9 cellular contexts compared by ENCODE assay signal in genomic region chr21:35102488-35103407, GRCh38. TPM values are rescaled to one million over a fixed set of nuclear protein-coding genes. Genes with fewer than 3 reads are reported as not detected.
DNase-seq lines count a peak whose midpoint lies in the region; ATAC-seq lines count a peak whose summit lies in the region.
"Had no signal": no experiment of that assay in that cellular context is flagged by ENCODE, and none has a peak within 500 bp of the region (broad histone marks: within the 10 kb centered on the region; RNA-seq: fewer than 3 reads in every experiment).

No MANE protein-coding gene starts in this region.

- no peaks in the 10 kb centered on the region for H3K36me3 ChIP-seq in thymus (ENCODE audit: control insufficient read depth, insufficient read depth)

- no peaks in the 10 kb centered on the region for H3K9me3 ChIP-seq in thymus (ENCODE audit: control insufficient read depth)

- H3K9me3 Mint-ChIP-seq in activated CD8-positive, alpha-beta memory T cell treated with anti-CD3 and anti-CD28 coated beads, Interleukin-2, amount 10 ng/mL, durations not matched to agents 7 days and 5 days (ENCODE audit: low read depth): peaks cover 1% of the 10 kb centered on the region
- peaks cover 4% of the 10 kb centered on the region for H3K9me3 Mint-ChIP-seq in activated CD4-positive, alpha-beta T cell treated with anti-CD3 and anti-CD28 coated beads, Interleukin-2, amount 10 ng/mL, durations not matched to agents 7 days and 5 days

- no peaks in the 10 kb centered on the region for H3K27me3 Mint-ChIP-seq in activated CD8-positive, alpha-beta memory T cell treated with anti-CD3 and anti-CD28 coated beads, Interleukin-2, amount 10 ng/mL, durations not matched to agents 7 days and 5 days
- no peaks in the 10 kb centered on the region for H3K27me3 Mint-ChIP-seq in activated CD4-positive, alpha-beta T cell treated with anti-CD3 and anti-CD28 coated beads, Interleukin-2, amount 10 ng/mL, durations not matched to agents 7 days and 5 days
- H3K27me3 Mint-ChIP-seq: stimulated activated naive CD8-positive, alpha-beta T cell treated with anti-CD3 and anti-CD28 coated beads, Interleukin-15, Interleukin-2, amounts not matched to agents 100 ng/mL and 50 ng/mL, for 24 hours had no signal

- CTCF ChIA-PET in activated CD8-positive, alpha-beta memory T cell treated with anti-CD3 and anti-CD28 coated beads, Interleukin-2, amount 10 ng/mL, durations not matched to agents 7 days and 5 days (lab: Charles Lee): no interaction called here
- CTCF ChIA-PET in activated CD4-positive, alpha-beta T cell treated with anti-CD3 and anti-CD28 coated beads, Interleukin-2, amount 10 ng/mL, durations not matched to agents 7 days and 5 days (lab: Charles Lee): interaction anchor here (0.6 to 0.7 kb wide), 2 partner anchors 14 to 701 kb away, joined by 3 to 6 read pairs; no protein-coding TSS in a partner anchor

- no peaks in the 10 kb centered on the region for H3K36me3 Mint-ChIP-seq in activated CD8-positive, alpha-beta memory T cell treated with anti-CD3 and anti-CD28 coated beads, Interleukin-2, amount 10 ng/mL, durations not matched to agents 7 days and 5 days
- no peaks in the 10 kb centered on the region for H3K36me3 Mint-ChIP-seq in activated CD4-positive, alpha-beta T cell treated with anti-CD3 and anti-CD28 coated beads, Interleukin-2, amount 10 ng/mL, durations not matched to agents 7 days and 5 days (ENCODE audit: low read depth)

- POLR2A ChIA-PET in activated CD4-positive, alpha-beta T cell treated with anti-CD3 and anti-CD28 coated beads, Interleukin-2, amount 10 ng/mL, durations not matched to agents 7 days and 5 days (lab: Charles Lee): interaction anchor here (0.6 kb wide), 1 partner anchor 146 kb away, joined by 4 read pairs; no protein-coding TSS in a partner anchor

- H3K4me3 Mint-ChIP-seq in activated CD8-positive, alpha-beta memory T cell treated with anti-CD3 and anti-CD28 coated beads, Interleukin-2, amount 10 ng/mL, durations not matched to agents 7 days and 5 days: no peak overlapping the region
- no peak overlapping the region for H3K4me3 Mint-ChIP-seq in activated CD4-positive, alpha-beta T cell treated with anti-CD3 and anti-CD28 coated beads, Interleukin-2, amount 10 ng/mL, durations not matched to agents 7 days and 5 days
- H3K4me3 Mint-ChIP-seq: stimulated activated naive CD8-positive, alpha-beta T cell treated with anti-CD3 and anti-CD28 coated beads, Interleukin-15, Interleukin-2, amounts not matched to agents 100 ng/mL and 50 ng/mL, for 24 hours had no signal

- H3K4me3 ChIP-seq in thymus (ENCODE audit: low read length): no peak overlapping the region

- H3K27me3 ChIP-seq in thymus (ENCODE audit: control insufficient read depth, insufficient read depth): no peaks in the 10 kb centered on the region

- peak overlapping the region; percentile 77 for H3K27ac ChIP-seq in thymus (ENCODE audit: low read depth)

- H3K27ac Mint-ChIP-seq in activated CD8-positive, alpha-beta memory T cell treated with anti-CD3 and anti-CD28 coated beads, Interleukin-2, amount 10 ng/mL, durations not matched to agents 7 days and 5 days: no peak overlapping the region
- no peak overlapping the region for H3K27ac Mint-ChIP-seq in activated CD4-positive, alpha-beta T cell treated with anti-CD3 and anti-CD28 coated beads, Interleukin-2, amount 10 ng/mL, durations not matched to agents 7 days and 5 days
- H3K27ac Mint-ChIP-seq: stimulated activated naive CD8-positive, alpha-beta T cell treated with anti-CD3 and anti-CD28 coated beads, Interleukin-15, Interleukin-2, amounts not matched to agents 100 ng/mL and 50 ng/mL, for 24 hours had no signal

- peaks cover 16% of the 10 kb centered on the region for H3K4me1 ChIP-seq in thymus (ENCODE audit: control insufficient read depth, insufficient read depth, low read length)

- 9% methylated on average over 8 of the region's 8 CpGs for WGBS in thymus

- no peak for ATAC-seq in activated CD8-positive, alpha-beta memory T cell treated with anti-CD3 and anti-CD28 coated beads, Interleukin-2, amount 10 ng/mL, durations not matched to agents 7 days and 5 days
- ATAC-seq in HG03045 (IDR thresholded peaks at IDR 0.05; ENCODE audit: unreplicated experiment) (no peak), GM21619 (IDR thresholded peaks at IDR 0.05; ENCODE audit: unreplicated experiment) (no peak)

- H3K4me1 Mint-ChIP-seq in activated CD8-positive, alpha-beta memory T cell treated with anti-CD3 and anti-CD28 coated beads, Interleukin-2, amount 10 ng/mL, durations not matched to agents 7 days and 5 days: no peaks in the 10 kb centered on the region
- H3K4me1 Mint-ChIP-seq in activated CD4-positive, alpha-beta T cell treated with anti-CD3 and anti-CD28 coated beads, Interleukin-2, amount 10 ng/mL, durations not matched to agents 7 days and 5 days: no peaks in the 10 kb centered on the region

- DNase-seq in activated CD8-positive, alpha-beta memory T cell treated with anti-CD3 and anti-CD28 coated beads for 24 hours: peak; percentile 64
- DNase-seq in activated CD8-positive, alpha-beta memory T cell treated with anti-CD3 and anti-CD28 coated beads, Interleukin-2, amount 10 ng/mL, durations not matched to agents 7 days and 5 days: no peak
- peak; percentile 51 for DNase-seq in activated CD4-positive, alpha-beta T cell treated with anti-CD3 and anti-CD28 coated beads, Interleukin-2, amount 10 ng/mL, durations not matched to agents 7 days and 5 days
- DNase-seq in iris pigment epithelial cell (ENCODE audit: low read depth) (peak; percentile 76), NCI-H2227 treated with DMSO at 0.1 percent for 48 hours (lab: John Stamatoyannopoulos, UW) (no peak)

RNA-seq across cellular contexts. Expression of gene RUNX1, which starts 53.6 kb away (rescaled TPM):
- 10 to 100 TPM; 23.3 to 35.3 TPM for total RNA-seq in activated CD8-positive, alpha-beta memory T cell treated with anti-CD3 and anti-CD28 coated beads, Interleukin-2, amount 10 ng/mL, durations not matched to agents 7 days and 5 days
- total RNA-seq in activated CD4-positive, alpha-beta T cell treated with anti-CD3 and anti-CD28 coated beads, Interleukin-2, amount 10 ng/mL, durations not matched to agents 7 days and 5 days: 10 to 100 TPM; 52.0 to 54.0 TPM
- 29.6 TPM for polyA plus RNA-seq in thymus

Comparison
In these comparisons a context has a peak if more than half of its experiments do, and no peak if none do; other contexts are left out.
1. DNase-seq: peak in activated CD8-positive, alpha-beta memory T cell treated with anti-CD3 and anti-CD28 coated beads for 24 hours (single experiment), activated CD4-positive, alpha-beta T cell treated with anti-CD3 and anti-CD28 coated beads, Interleukin-2, amount 10 ng/mL, durations not matched to agents 7 days and 5 days (single experiment) and iris pigment epithelial cell (single experiment); none in activated CD8-positive, alpha-beta memory T cell treated with anti-CD3 and anti-CD28 coated beads, Interleukin-2, amount 10 ng/mL, durations not matched to agents 7 days and 5 days (single experiment) and NCI-H2227 treated with DMSO at 0.1 percent for 48 hours (single experiment).